ENCODE assay signal across 35 cellular contexts in the genomic region with DNA sequence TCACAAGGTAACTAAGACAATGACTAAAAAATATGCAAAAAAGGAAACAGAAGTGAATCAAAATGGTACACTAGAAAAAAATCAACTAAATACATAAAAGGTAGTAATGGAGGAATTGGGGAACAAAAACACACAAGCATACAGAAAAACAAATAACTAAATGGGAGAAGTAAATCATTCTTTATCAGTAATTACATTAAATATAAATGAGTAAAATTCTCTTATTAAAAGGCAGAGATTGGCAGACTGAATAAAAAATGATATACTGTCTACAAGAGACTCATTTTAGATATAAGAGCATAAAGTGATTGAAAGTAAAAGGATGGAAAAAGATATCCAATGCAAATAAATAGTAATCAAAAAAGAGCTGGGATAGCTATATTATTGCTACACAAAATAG.
"Had no signal": no experiment of that assay in that cellular context is flagged by ENCODE, and none has a peak within 500 bp of the region (broad histone marks: within the 10 kb centered on the region; RNA-seq: fewer than 3 reads in every experiment).

No MANE protein-coding gene starts in this region.

- H3K4me3 ChIP-seq: MG63 had no signal

- DNase-seq: Kasumi-1, MG63, MM.1S, MV-4-11, NCI-H1048, NCI-H1092, NCI-H1092 treated with DMSO at 0.1 percent for 48 hours, NCI-H1105, NCI-H1105 treated with DMSO at 0.1 percent for 48 hours, NCI-H1417, NCI-H1417 treated with DMSO at 0.1 percent for 48 hours, NCI-H1436, NCI-H1436 treated with DMSO at 0.1 percent for 48 hours, NCI-H146, NCI-H1694, NCI-H1694 treated with DMSO at 0.1 percent for 48 hours, NCI-H187, NCI-H187 treated with DMSO at 0.1 percent for 48 hours, NCI-H1930, NCI-H2029, NCI-H2029 treated with DMSO at 0.1 percent for 48 hours, NCI-H2081, NCI-H2081 treated with DMSO at 0.1 percent for 48 hours, NCI-H2107, NCI-H2171, NCI-H2171 treated with DMSO at 0.1 percent for 48 hours, NCI-H2227 treated with DMSO at 0.1 percent for 48 hours, NCI-H226, NCI-H345, NCI-H446, NCI-H446 treated with DMSO at 0.1 percent for 48 hours, NCI-H510A, NCI-H510A treated with DMSO at 0.1 percent for 48 hours, NCI-H524, NCI-H524 treated with DMSO at 0.1 percent for 48 hours had no signal

- H3K36me3 ChIP-seq: MG63 had no signal

- H3K27me3 ChIP-seq: MG63 had no signal
